8 cellular contexts compared by ENCODE assay signal in genomic region chr2:207352978-207353377, GRCh38.
A peak's percentile ranks its signal among the peaks of the same experiment; 100 is the strongest.
DNase-seq lines count a peak whose midpoint lies in the region; ATAC-seq and TF ChIP-seq lines count a peak whose summit lies in the region.

No MANE protein-coding gene starts in this region.

- no peak overlapping the region for H3K4me3 Mint-ChIP-seq in activated CD4-positive, alpha-beta T cell treated with anti-CD3 and anti-CD28 coated beads, Interleukin-2, amount 10 ng/mL, durations not matched to agents 24 days and 14 days
- H3K4me3 Mint-ChIP-seq in mesothelial cell of epicardium: no peak overlapping the region

- peak; percentile 93 for ATAC-seq in HG02623 (IDR thresholded peaks at IDR 0.05; ENCODE audit: unreplicated experiment)
- 0 out of 3 replicates have a peak, but pooled peaks have one; percentile 43 for ATAC-seq in SK-N-SH treated with all-trans-retinoic acid at 6 μM for 48 hours
- ATAC-seq in GM18520 (IDR thresholded peaks at IDR 0.05; ENCODE audit: unreplicated experiment): no peak

- intact Hi-C loops in activated CD4-positive, alpha-beta T cell treated with anti-CD3 and anti-CD28 coated beads, Interleukin-2, amount 10 ng/mL, durations not matched to agents 24 days and 14 days (cut with micrococcal nuclease): loop anchor here (2.0 kb wide), 1 partner anchor 306 kb away; no protein-coding TSS in a partner anchor

- no peak overlapping the region for H3K27ac Mint-ChIP-seq in activated CD4-positive, alpha-beta T cell treated with anti-CD3 and anti-CD28 coated beads, Interleukin-2, amount 10 ng/mL, durations not matched to agents 24 days and 14 days
- no peak overlapping the region for H3K27ac Mint-ChIP-seq in mesothelial cell of epicardium

- H3K36me3 Mint-ChIP-seq in activated CD4-positive, alpha-beta T cell treated with anti-CD3 and anti-CD28 coated beads, Interleukin-2, amount 10 ng/mL, durations not matched to agents 24 days and 14 days (ENCODE audit: low read depth): no peaks in the 10 kb centered on the region
- H3K36me3 Mint-ChIP-seq in mesothelial cell of epicardium: no peaks in the 10 kb centered on the region

- H3K9me3 Mint-ChIP-seq in activated CD4-positive, alpha-beta T cell treated with anti-CD3 and anti-CD28 coated beads, Interleukin-2, amount 10 ng/mL, durations not matched to agents 24 days and 14 days: peaks cover 3% of the 10 kb centered on the region
- peaks cover 18% of the 10 kb centered on the region for H3K9me3 Mint-ChIP-seq in mesothelial cell of epicardium

- no peak for TF ChIP-seq CTCF in mesothelial cell of epicardium (IDR thresholded peaks at IDR 0.05; ENCODE audit: unreplicated experiment)

- H3K27me3 Mint-ChIP-seq in activated CD4-positive, alpha-beta T cell treated with anti-CD3 and anti-CD28 coated beads, Interleukin-2, amount 10 ng/mL, durations not matched to agents 24 days and 14 days: peaks cover 3% of the 10 kb centered on the region
- peaks cover 2% of the 10 kb centered on the region for H3K27me3 Mint-ChIP-seq in mesothelial cell of epicardium (ENCODE audit: low read depth)

- peaks cover 8% of the 10 kb centered on the region for H3K4me1 Mint-ChIP-seq in activated CD4-positive, alpha-beta T cell treated with anti-CD3 and anti-CD28 coated beads, Interleukin-2, amount 10 ng/mL, durations not matched to agents 24 days and 14 days
- no peaks in the 10 kb centered on the region for H3K4me1 Mint-ChIP-seq in mesothelial cell of epicardium

- peak; percentile 83 for DNase-seq in activated CD4-positive, alpha-beta T cell treated with anti-CD3 and anti-CD28 coated beads, Interleukin-2, amount 10 ng/mL, durations not matched to agents 24 days and 14 days
- no peak for DNase-seq in activated CD4-positive, alpha-beta T cell treated with anti-CD3 and anti-CD28 coated beads for 1 hour
- peak; percentile 36 for DNase-seq in left kidney (ENCODE audit: low read depth, low spot score)
- no peak for DNase-seq in mesothelial cell of epicardium (ENCODE audit: low spot score in 2 of 2, unreplicated experiment in 2 of 2)
- no peak for DNase-seq in stimulated activated CD4-positive, alpha-beta T cell treated with anti-CD3 and anti-CD28 coated beads, Interleukin-2, amount 100 ng/mL, for 24 hours

TF ChIP-seq in SK-N-SH treated with all-trans-retinoic acid at 6 μM for 48 hours, 23 proteins besides CTCF, POLR2A, EP300 and RAD21:
- TF ChIP-seq ESRRG (CRISPR knock-in tag; IDR thresholded peaks at IDR 0.05): no peak

Comparison
In these comparisons a context has a peak if more than half of its experiments do, and no peak if none do; other contexts are left out.
1. DNase-seq: peak in activated CD4-positive, alpha-beta T cell treated with anti-CD3 and anti-CD28 coated beads, Interleukin-2, amount 10 ng/mL, durations not matched to agents 24 days and 14 days (single experiment) and left kidney (single experiment); none in activated CD4-positive, alpha-beta T cell treated with anti-CD3 and anti-CD28 coated beads for 1 hour (single experiment), mesothelial cell of epicardium (0 of 2) and stimulated activated CD4-positive, alpha-beta T cell treated with anti-CD3 and anti-CD28 coated beads, Interleukin-2, amount 100 ng/mL, for 24 hours (0 of 2).